ENCODE assay signal across 8 cellular contexts in the genomic region with DNA sequence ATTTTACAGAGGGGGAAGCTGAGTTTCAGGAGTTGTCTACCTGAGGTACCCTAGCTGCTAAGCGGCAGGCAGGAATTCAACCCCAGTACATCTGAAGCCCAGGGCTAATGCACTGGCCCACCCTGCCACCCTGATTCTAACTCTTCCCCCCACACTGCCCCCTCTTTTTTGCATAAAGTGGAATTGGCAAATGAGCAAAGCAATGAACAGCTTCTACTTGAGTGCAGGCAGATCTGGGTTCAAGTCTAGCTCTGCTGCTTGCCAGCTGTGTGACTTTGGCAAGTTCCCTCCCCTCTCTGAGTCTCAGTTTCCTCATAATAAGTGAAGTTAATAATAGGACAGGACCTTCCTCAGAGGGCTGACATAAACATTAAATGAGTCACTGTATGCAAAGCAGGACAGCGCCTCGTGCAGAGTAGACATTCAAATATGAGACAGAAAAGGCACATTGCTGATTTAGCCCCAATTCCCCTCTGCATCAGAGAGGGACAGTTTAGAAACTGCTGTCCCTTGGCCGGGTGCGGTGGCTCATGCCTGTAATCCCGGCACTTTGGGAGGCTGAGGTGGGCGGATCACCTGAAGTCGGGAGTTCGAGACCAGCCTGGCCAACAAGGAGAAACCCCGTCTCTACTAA. TPM values are rescaled to one million over a fixed set of nuclear protein-coding genes. Genes with fewer than 3 reads are reported as not detected.
DNase-seq lines count a peak whose midpoint lies in the region; ATAC-seq and TF ChIP-seq lines count a peak whose summit lies in the region.

No MANE protein-coding gene starts in this region.

- peak overlapping the region in 1 of 12 donors; percentile 13 for H3K4me3 ChIP-seq in heart left ventricle
- H3K4me3 ChIP-seq in right cardiac atrium (ENCODE audit: low read length): no peak overlapping the region

- H3K27me3 ChIP-seq in heart left ventricle (no peaks in the 10 kb centered on the region), right cardiac atrium (ENCODE audit: control insufficient read depth, insufficient read depth) (no peaks in the 10 kb centered on the region), foreskin keratinocyte (no peaks in the 10 kb centered on the region)

- peaks cover 0 to 5% (median 0%) of the 10 kb centered on the region in 9 donors for H3K36me3 ChIP-seq in heart left ventricle

- no peak for ATAC-seq in heart left ventricle
- no peak for ATAC-seq in right cardiac atrium
- peak; percentile 48 for ATAC-seq in HG02973 (IDR thresholded peaks at IDR 0.05; ENCODE audit: unreplicated experiment)
- peak; percentile 8 for ATAC-seq in foreskin keratinocyte

- TF ChIP-seq CTCF in heart left ventricle (IDR thresholded peaks at IDR 0.05) (no peak), foreskin keratinocyte (conservative IDR thresholded peaks at IDR 0.05) (no peak)

- POLR2A ChIA-PET in HEK293T (lab: Yijun Ruan, JAX): no interaction called here

- TF ChIP-seq POLR2A in heart left ventricle (IDR thresholded peaks at IDR 0.05): no peak

- 82 to 86% (median 84%) methylated on average over 10 of the region's 10 CpGs for WGBS in heart left ventricle, 4 donors
- 81% methylated on average over 10 of the region's 10 CpGs for WGBS in right cardiac atrium

- H3K9me3 ChIP-seq in heart left ventricle (no peaks in the 10 kb centered on the region), right cardiac atrium (ENCODE audit: control insufficient read depth, low read length) (no peaks in the 10 kb centered on the region)

- H3K27ac ChIP-seq in heart left ventricle (peak overlapping the region in 8 of 12 donors; percentile 13 to 84 (median 24)), right cardiac atrium (ENCODE audit: low read length) (no peak overlapping the region), foreskin keratinocyte (no peak overlapping the region)

- H3K4me1 ChIP-seq in heart left ventricle (peaks cover 6 to 93% (median 58%) of the 10 kb centered on the region in 12 donors), right cardiac atrium (ENCODE audit: control insufficient read depth, insufficient read depth, low read length) (peaks cover 29% of the 10 kb centered on the region), foreskin keratinocyte (peaks cover 33% of the 10 kb centered on the region)

- CTCF ChIA-PET in HEK293T (lab: Yijun Ruan, JAX): no interaction called here

- DNase-seq in heart left ventricle (no peak), right cardiac atrium (no peak), RPMI7951 (ENCODE audit: low read depth) (peak; percentile 63), foreskin keratinocyte (peak in 1 of 2 donors; percentile 49), hippocampal formation (lab: John Stamatoyannopoulos, UW) (no peak), HEK293T (ENCODE audit: extremely low spot score) (no peak), amniotic stem cell (lab: John Stamatoyannopoulos, UW) (no peak)

- intact Hi-C loops in heart left ventricle (cut with DNase I): no loop called here
- intact Hi-C loops in right cardiac atrium (cut with DNase I): no loop called here

TF ChIP-seq in HEK293T, 16 proteins besides CTCF, POLR2A, EP300 and RAD21:
- TF ChIP-seq L3MBTL2 (conservative IDR thresholded peaks at IDR 0.05) (no peak), ARNT (IDR thresholded peaks at IDR 0.05) (no peak), BHLHE40 (IDR thresholded peaks at IDR 0.05; ENCODE audit: borderline replicate concordance) (no peak), NFRKB (IDR thresholded peaks at IDR 0.05) (no peak), FOXA1 (IDR thresholded peaks at IDR 0.05) (no peak), ZNF384 (IDR thresholded peaks at IDR 0.05) (no peak), ELF4 (IDR thresholded peaks at IDR 0.05) (no peak), FOXK2 (IDR thresholded peaks at IDR 0.05) (no peak)
- TF ChIP-seq, protein P1, sequence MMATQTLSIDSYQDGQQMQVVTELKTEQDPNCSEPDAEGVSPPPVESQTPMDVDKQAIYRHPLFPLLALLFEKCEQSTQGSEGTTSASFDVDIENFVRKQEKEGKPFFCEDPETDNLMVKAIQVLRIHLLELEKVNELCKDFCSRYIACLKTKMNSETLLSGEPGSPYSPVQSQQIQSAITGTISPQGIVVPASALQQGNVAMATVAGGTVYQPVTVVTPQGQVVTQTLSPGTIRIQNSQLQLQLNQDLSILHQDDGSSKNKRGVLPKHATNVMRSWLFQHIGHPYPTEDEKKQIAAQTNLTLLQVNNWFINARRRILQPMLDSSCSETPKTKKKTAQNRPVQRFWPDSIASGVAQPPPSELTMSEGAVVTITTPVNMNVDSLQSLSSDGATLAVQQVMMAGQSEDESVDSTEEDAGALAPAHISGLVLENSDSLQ (IDR thresholded peaks at IDR 0.05): no peak

RNA-seq across cellular contexts. Expression of a gene that starts 4.7 kb away (rescaled TPM):
- total RNA-seq in heart left ventricle (10 to 100 TPM in 2 of 9 donors, 1 to 10 TPM in 7; 2.5 to 11.5 (median 6.0) TPM), right cardiac atrium (10 to 100 TPM; 11.6 to 22.8 (median 12.4) TPM), foreskin keratinocyte (16.1 and 17.6 TPM in 2 replicates)
- polyA plus RNA-seq in heart left ventricle (10 to 100 TPM in 1 of 2 donors, 1 to 10 TPM in 1; 6.4 to 10.9 TPM), right cardiac atrium (12.4 TPM), foreskin keratinocyte (21.3 and 22.9 TPM in 2 replicates)
- total RNA-seq in RPMI7951 (2014; rRNA removed; shearing (Covaris generic)): 4.4 and 7.2 TPM in 2 replicates

Comparison
In these comparisons a context has a peak if more than half of its experiments do, and no peak if none do; other contexts are left out.
1. H3K27ac ChIP-seq: peak in heart left ventricle (8 of 12); none in right cardiac atrium (single experiment) and foreskin keratinocyte (single experiment).
2. ATAC-seq: peak in HG02973 (single experiment) and foreskin keratinocyte (single experiment); none in heart left ventricle (0 of 4) and right cardiac atrium (0 of 2).